ENCODE assay signal across 14 cellular contexts in the genomic region with DNA sequence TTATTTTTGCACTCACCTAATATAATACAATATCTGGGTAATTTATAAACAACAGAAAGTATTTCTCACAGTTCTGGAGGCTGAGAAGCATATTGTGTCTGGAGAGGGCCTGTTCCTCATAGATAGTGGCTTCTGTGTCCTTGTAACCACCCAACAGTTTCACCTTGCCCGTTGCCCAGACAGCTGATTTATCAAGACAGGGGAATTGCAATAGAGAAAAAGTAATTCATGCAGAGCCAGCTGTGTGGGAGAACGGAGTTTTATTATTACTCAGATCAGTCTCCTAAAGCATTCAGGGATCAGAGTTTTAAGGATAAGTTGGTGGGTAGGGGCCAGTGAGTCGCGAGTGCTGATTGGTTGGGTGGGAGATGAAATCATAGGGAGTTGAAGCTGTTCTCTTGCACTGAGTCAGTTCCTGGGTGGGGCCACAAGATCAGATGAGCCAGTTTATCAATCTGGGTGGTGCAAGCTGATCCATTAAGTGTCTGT. TPM values are rescaled to one million over a fixed set of nuclear protein-coding genes. Genes with fewer than 3 reads are reported as not detected.
DNase-seq lines count a peak whose midpoint lies in the region; ATAC-seq and TF ChIP-seq lines count a peak whose summit lies in the region.
"Had no signal": no experiment of that assay in that cellular context is flagged by ENCODE, and none has a peak within 500 bp of the region (broad histone marks: within the 10 kb centered on the region; RNA-seq: fewer than 3 reads in every experiment).

No MANE protein-coding gene starts in this region.

- CTCF ChIA-PET in activated CD4-positive, alpha-beta memory T cell treated with anti-CD3 and anti-CD28 coated beads, Interleukin-2, amount 10 ng/mL, durations not matched to agents 7 days and 5 days (lab: Charles Lee): interaction anchor here (1.2 to 2.3 kb wide), 4 partner anchors 32 to 138 kb away, joined by 4 to 8 read pairs (median 6); partner anchors contain the start of gene C15orf39

- H3K27ac ChIP-seq in BLaER1 treated with 17β-estradiol and CSF1 and Interleukin-3, amounts not matched to agents 10 nM and 100 nM: peak overlapping the region in 2 of 11 experiments; percentile 14 to 39; a peak in 1 of 22 replicates
- H3K27ac ChIP-seq: VCaP had no signal

- peak; percentile 43 for DNase-seq in HFF-Myc (ENCODE audit: extremely low read depth, low read depth)
- peak; percentile 49 for DNase-seq in activated CD4-positive, alpha-beta memory T cell treated with anti-CD3 and anti-CD28 coated beads, Interleukin-2, amount 10 ng/mL, durations not matched to agents 7 days and 5 days
- DNase-seq in fibroblast of peridontal ligament (ENCODE audit: extremely low read depth): peak; percentile 29
- DNase-seq in stimulated activated effector memory CD8-positive, alpha-beta T cell treated with anti-CD3 and anti-CD28 coated beads, Interleukin-12 subunit alpha, Interleukin-12 subunit beta, amount 100 ng/mL, for 72 hours (ENCODE audit: low spot score in 2 of 2): no peak
- DNase-seq in GF-D8 (lab: John Stamatoyannopoulos, UW): no peak
- no peak for DNase-seq in foreskin melanocyte
- DNase-seq in HT-29 (ENCODE audit: low spot score): no peak
- DNase-seq: activated naive CD8-positive, alpha-beta T cell treated with anti-CD3 and anti-CD28 coated beads, Interleukin-2, amount 10 ng/mL, durations not matched to agents 7 days and 5 days; CD4-positive, alpha-beta T cell; effector CD4-positive, alpha-beta T cell had no signal

- peaks cover 16% of the 10 kb centered on the region for H3K36me3 Mint-ChIP-seq in activated CD4-positive, alpha-beta memory T cell treated with anti-CD3 and anti-CD28 coated beads, Interleukin-2, amount 10 ng/mL, durations not matched to agents 7 days and 5 days (ENCODE audit: low read depth)
- no peaks in the 10 kb centered on the region for H3K36me3 Mint-ChIP-seq in stimulated activated effector memory CD8-positive, alpha-beta T cell treated with anti-CD3 and anti-CD28 coated beads, Interleukin-12 subunit alpha, Interleukin-12 subunit beta, amount 100 ng/mL, for 72 hours

- no peak overlapping the region for H3K9ac ChIP-seq in BLaER1 treated with 17β-estradiol and CSF1 and Interleukin-3, amounts not matched to agents 10 nM and 100 nM

- TF ChIP-seq CTCF in HFF-Myc (IDR thresholded peaks at IDR 0.05; ENCODE audit: low read depth, low read length, missing control alignments): no peak

- peaks cover 21 to 84% (median 53%) of the 10 kb centered on the region in 10 experiments for H3K4me1 ChIP-seq in BLaER1 treated with 17β-estradiol and CSF1 and Interleukin-3, amounts not matched to agents 10 nM and 100 nM

- POLR2A ChIA-PET in activated CD4-positive, alpha-beta memory T cell treated with anti-CD3 and anti-CD28 coated beads, Interleukin-2, amount 10 ng/mL, durations not matched to agents 7 days and 5 days (lab: Charles Lee): interaction anchor here (1.0 to 1.8 kb wide), 6 partner anchors 12 to 130 kb away, joined by 3 to 8 read pairs (median 4); partner anchors contain the start of gene C15orf39

- H3K36me3 ChIP-seq in BLaER1 treated with 17β-estradiol and CSF1 and Interleukin-3, amounts not matched to agents 10 nM and 100 nM: peaks cover 0 to 6% (median 0%) of the 10 kb centered on the region in 11 experiments; a peak in 1 of 22 replicates
- H3K36me3 ChIP-seq: HAP-1 had no signal

- peak overlapping the region; percentile 63 for H3K27ac Mint-ChIP-seq in activated CD4-positive, alpha-beta memory T cell treated with anti-CD3 and anti-CD28 coated beads, Interleukin-2, amount 10 ng/mL, durations not matched to agents 7 days and 5 days
- no peak overlapping the region for H3K27ac Mint-ChIP-seq in stimulated activated effector memory CD8-positive, alpha-beta T cell treated with anti-CD3 and anti-CD28 coated beads, Interleukin-12 subunit alpha, Interleukin-12 subunit beta, amount 100 ng/mL, for 72 hours
- H3K27ac Mint-ChIP-seq: activated naive CD8-positive, alpha-beta T cell treated with anti-CD3 and anti-CD28 coated beads, Interleukin-2, amount 10 ng/mL, durations not matched to agents 7 days and 5 days; CD4-positive, alpha-beta T cell had no signal

- H4K20me1 ChIP-seq in BLaER1 treated with 17β-estradiol and CSF1 and Interleukin-3, amounts not matched to agents 10 nM and 100 nM: no peaks in the 10 kb centered on the region

- peaks cover 21% of the 10 kb centered on the region for H3K9me3 Mint-ChIP-seq in activated CD4-positive, alpha-beta memory T cell treated with anti-CD3 and anti-CD28 coated beads, Interleukin-2, amount 10 ng/mL, durations not matched to agents 7 days and 5 days
- H3K9me3 Mint-ChIP-seq in stimulated activated effector memory CD8-positive, alpha-beta T cell treated with anti-CD3 and anti-CD28 coated beads, Interleukin-12 subunit alpha, Interleukin-12 subunit beta, amount 100 ng/mL, for 72 hours: no peaks in the 10 kb centered on the region
- H3K9me3 Mint-ChIP-seq: CD4-positive, alpha-beta T cell had no signal

- peaks cover 62% of the 10 kb centered on the region for H3K4me1 Mint-ChIP-seq in activated CD4-positive, alpha-beta memory T cell treated with anti-CD3 and anti-CD28 coated beads, Interleukin-2, amount 10 ng/mL, durations not matched to agents 7 days and 5 days
- peaks cover 36% of the 10 kb centered on the region for H3K4me1 Mint-ChIP-seq in stimulated activated effector memory CD8-positive, alpha-beta T cell treated with anti-CD3 and anti-CD28 coated beads, Interleukin-12 subunit alpha, Interleukin-12 subunit beta, amount 100 ng/mL, for 72 hours

- H3K27me3 Mint-ChIP-seq in activated CD4-positive, alpha-beta memory T cell treated with anti-CD3 and anti-CD28 coated beads, Interleukin-2, amount 10 ng/mL, durations not matched to agents 7 days and 5 days: peaks cover 8% of the 10 kb centered on the region
- H3K27me3 Mint-ChIP-seq: CD4-positive, alpha-beta T cell had no signal

- no peaks in the 10 kb centered on the region for H3K27me3 ChIP-seq in BLaER1 treated with 17β-estradiol and CSF1 and Interleukin-3, amounts not matched to agents 10 nM and 100 nM

- peak overlapping the region in 8 of 11 experiments; percentile 4 to 97 (median 67); a peak in 13 of 22 replicates for H3K4me2 ChIP-seq in BLaER1 treated with 17β-estradiol and CSF1 and Interleukin-3, amounts not matched to agents 10 nM and 100 nM

- H3K9me3 ChIP-seq in BLaER1 treated with 17β-estradiol and CSF1 and Interleukin-3, amounts not matched to agents 10 nM and 100 nM (replicated peaks in 1 of 11): peaks cover 0 to 47% (median 11%) of the 10 kb centered on the region in 11 experiments; a peak in 14 of 22 replicates

- no peak overlapping the region for H3K4me3 Mint-ChIP-seq in activated CD4-positive, alpha-beta memory T cell treated with anti-CD3 and anti-CD28 coated beads, Interleukin-2, amount 10 ng/mL, durations not matched to agents 7 days and 5 days
- H3K4me3 Mint-ChIP-seq in stimulated activated effector memory CD8-positive, alpha-beta T cell treated with anti-CD3 and anti-CD28 coated beads, Interleukin-12 subunit alpha, Interleukin-12 subunit beta, amount 100 ng/mL, for 72 hours: no peak overlapping the region
- H3K4me3 Mint-ChIP-seq: activated naive CD8-positive, alpha-beta T cell treated with anti-CD3 and anti-CD28 coated beads, Interleukin-2, amount 10 ng/mL, durations not matched to agents 7 days and 5 days; CD4-positive, alpha-beta T cell had no signal

- ATAC-seq in stimulated activated effector memory CD8-positive, alpha-beta T cell treated with anti-CD3 and anti-CD28 coated beads, Interleukin-12 subunit alpha, Interleukin-12 subunit beta, amount 100 ng/mL, for 72 hours: no peak
- ATAC-seq: sciatic nerve had no signal

- no peak overlapping the region for H3K4me3 ChIP-seq in BLaER1 treated with 17β-estradiol and CSF1 and Interleukin-3, amounts not matched to agents 10 nM and 100 nM
- no peak overlapping the region for H3K4me3 ChIP-seq in HFF-Myc (replicated peaks; ENCODE audit: low read depth, low read length)
- H3K4me3 ChIP-seq: HAP-1 had no signal

RNA-seq across cellular contexts. Expression of gene C15orf39, which starts 34.0 kb away (rescaled TPM):
- 10 to 100 TPM; 65.0 to 69.2 TPM for total RNA-seq in activated CD4-positive, alpha-beta memory T cell treated with anti-CD3 and anti-CD28 coated beads, Interleukin-2, amount 10 ng/mL, durations not matched to agents 7 days and 5 days
- total RNA-seq in HT-29 (2014; rRNA removed; shearing (Covaris generic)): 59.0 and 76.6 TPM in 2 replicates

Comparison
In these comparisons a context has a peak if more than half of its experiments do, and no peak if none do; other contexts are left out.
1. DNase-seq: peak in HFF-Myc (single experiment), activated CD4-positive, alpha-beta memory T cell treated with anti-CD3 and anti-CD28 coated beads, Interleukin-2, amount 10 ng/mL, durations not matched to agents 7 days and 5 days (single experiment) and fibroblast of peridontal ligament (single experiment); none in stimulated activated effector memory CD8-positive, alpha-beta T cell treated with anti-CD3 and anti-CD28 coated beads, Interleukin-12 subunit alpha, Interleukin-12 subunit beta, amount 100 ng/mL, for 72 hours (0 of 2), GF-D8 (single experiment), foreskin melanocyte (single experiment) and HT-29 (single experiment).